ENCODE assay signal across 1 cellular context in genomic region chr9:129863059-129863690, GRCh38.
A peak's percentile ranks its signal among the peaks of the same experiment; 100 is the strongest.
TF ChIP-seq lines count a peak whose summit lies in the region.

No MANE protein-coding gene starts in this region.

TF ChIP-seq in K562, 482 proteins besides CTCF, POLR2A, EP300 and RAD21 (continued from another document and continues in another):
- TF ChIP-seq, protein P1, sequence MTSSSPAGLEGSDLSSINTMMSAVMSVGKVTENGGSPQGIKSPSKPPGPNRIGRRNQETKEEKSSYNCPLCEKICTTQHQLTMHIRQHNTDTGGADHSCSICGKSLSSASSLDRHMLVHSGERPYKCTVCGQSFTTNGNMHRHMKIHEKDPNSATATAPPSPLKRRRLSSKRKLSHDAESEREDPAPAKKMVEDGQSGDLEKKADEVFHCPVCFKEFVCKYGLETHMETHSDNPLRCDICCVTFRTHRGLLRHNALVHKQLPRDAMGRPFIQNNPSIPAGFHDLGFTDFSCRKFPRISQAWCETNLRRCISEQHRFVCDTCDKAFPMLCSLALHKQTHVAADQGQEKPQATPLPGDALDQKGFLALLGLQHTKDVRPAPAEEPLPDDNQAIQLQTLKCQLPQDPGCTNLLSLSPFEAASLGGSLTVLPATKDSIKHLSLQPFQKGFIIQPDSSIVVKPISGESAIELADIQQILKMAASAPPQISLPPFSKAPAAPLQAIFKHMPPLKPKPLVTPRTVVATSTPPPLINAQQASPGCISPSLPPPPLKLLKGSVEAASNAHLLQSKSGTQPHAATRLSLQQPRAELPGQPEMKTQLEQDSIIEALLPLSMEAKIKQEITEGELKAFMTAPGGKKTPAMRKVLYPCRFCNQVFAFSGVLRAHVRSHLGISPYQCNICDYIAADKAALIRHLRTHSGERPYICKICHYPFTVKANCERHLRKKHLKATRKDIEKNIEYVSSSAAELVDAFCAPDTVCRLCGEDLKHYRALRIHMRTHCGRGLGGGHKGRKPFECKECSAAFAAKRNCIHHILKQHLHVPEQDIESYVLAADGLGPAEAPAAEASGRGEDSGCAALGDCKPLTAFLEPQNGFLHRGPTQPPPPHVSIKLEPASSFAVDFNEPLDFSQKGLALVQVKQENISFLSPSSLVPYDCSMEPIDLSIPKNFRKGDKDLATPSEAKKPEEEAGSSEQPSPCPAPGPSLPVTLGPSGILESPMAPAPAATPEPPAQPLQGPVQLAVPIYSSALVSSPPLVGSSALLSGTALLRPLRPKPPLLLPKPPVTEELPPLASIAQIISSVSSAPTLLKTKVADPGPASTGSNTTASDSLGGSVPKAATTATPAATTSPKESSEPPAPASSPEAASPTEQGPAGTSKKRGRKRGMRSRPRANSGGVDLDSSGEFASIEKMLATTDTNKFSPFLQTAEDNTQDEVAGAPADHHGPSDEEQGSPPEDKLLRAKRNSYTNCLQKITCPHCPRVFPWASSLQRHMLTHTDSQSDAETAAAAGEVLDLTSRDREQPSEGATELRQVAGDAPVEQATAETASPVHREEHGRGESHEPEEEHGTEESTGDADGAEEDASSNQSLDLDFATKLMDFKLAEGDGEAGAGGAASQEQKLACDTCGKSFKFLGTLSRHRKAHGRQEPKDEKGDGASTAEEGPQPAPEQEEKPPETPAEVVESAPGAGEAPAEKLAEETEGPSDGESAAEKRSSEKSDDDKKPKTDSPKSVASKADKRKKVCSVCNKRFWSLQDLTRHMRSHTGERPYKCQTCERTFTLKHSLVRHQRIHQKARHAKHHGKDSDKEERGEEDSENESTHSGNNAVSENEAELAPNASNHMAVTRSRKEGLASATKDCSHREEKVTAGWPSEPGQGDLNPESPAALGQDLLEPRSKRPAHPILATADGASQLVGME (CRISPR knock-in tag; IDR thresholded peaks at IDR 0.05) = peak; percentile 92
- TF ChIP-seq, protein P2, sequence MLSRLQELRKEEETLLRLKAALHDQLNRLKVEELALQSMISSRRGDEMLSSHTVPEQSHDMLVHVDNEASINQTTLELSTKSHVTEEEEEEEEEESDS (CRISPR knock-in tag; IDR thresholded peaks at IDR 0.05) = no peak
- no peak for TF ChIP-seq TCF7L2 (IDR thresholded peaks at IDR 0.05; ENCODE audit: low read depth, low read length)
- TF ChIP-seq ZNF766 (CRISPR knock-in tag; conservative IDR thresholded peaks at IDR 0.05) = peak; percentile 97
- TF ChIP-seq ZNF165 (CRISPR knock-in tag; IDR thresholded peaks at IDR 0.05; ENCODE audit: borderline replicate concordance) = peak; percentile 74; the same call in 1 of the 2 replicates
- TF ChIP-seq ZNF41 (CRISPR knock-in tag; conservative IDR thresholded peaks at IDR 0.05) = peak; percentile 88
- TF ChIP-seq GABPB2 (CRISPR knock-in tag; conservative IDR thresholded peaks at IDR 0.05) = peak; percentile 10; the same call in 1 of the 2 replicates
- peak; percentile 99 for TF ChIP-seq NEUROD1 (IDR thresholded peaks at IDR 0.05; ENCODE audit: borderline replicate concordance, low read depth, low read length, partially characterized antibody)
- peak in 1 of 2 experiments; percentile 83; a peak in 1 of 4 replicates for TF ChIP-seq KDM4B (IDR thresholded peaks at IDR 0.05; ENCODE audit: borderline replicate concordance in 2 of 2, low read depth in 1 of 2)
- TF ChIP-seq ELF2 (CRISPR knock-in tag; IDR thresholded peaks at IDR 0.05) = peak; percentile 69
- no peak for TF ChIP-seq THRAP3 (IDR thresholded peaks at IDR 0.05; ENCODE audit: borderline replicate concordance)
- TF ChIP-seq NUFIP1 (IDR thresholded peaks at IDR 0.05; ENCODE audit: partially characterized antibody) = no peak
- TF ChIP-seq ARNT (IDR thresholded peaks at IDR 0.05) = no peak
- peak; percentile 89 for TF ChIP-seq CREB1 (IDR thresholded peaks at IDR 0.05)
- peak; percentile 72; the same call in 1 of the 2 replicates for TF ChIP-seq CREB1 (CRISPR knock-in tag; IDR thresholded peaks at IDR 0.05)
- TF ChIP-seq POU5F1 (IDR thresholded peaks at IDR 0.05; ENCODE audit: borderline replicate concordance, low read depth, low read length, partially characterized antibody) = peak; percentile 21
- peak; percentile 98 for TF ChIP-seq BCOR (IDR thresholded peaks at IDR 0.05)
- peak; percentile 46; the same call in 1 of the 2 replicates for TF ChIP-seq POLR2AphosphoS2 (IDR thresholded peaks at IDR 0.05; ENCODE audit: low read length)
- TF ChIP-seq HINFP (tag; conservative IDR thresholded peaks at IDR 0.05; ENCODE audit: low read depth) = 0 out of 2 replicates have a peak, but pooled peaks have one; percentile 9
- TF ChIP-seq TFAM (CRISPR knock-in tag; conservative IDR thresholded peaks at IDR 0.05) = no peak
- TF ChIP-seq MAFF (IDR thresholded peaks at IDR 0.05; ENCODE audit: low read length) = peak; percentile 69
- no peak for TF ChIP-seq HMG20B (CRISPR knock-in tag; IDR thresholded peaks at IDR 0.05)
- TF ChIP-seq CCNT2 (IDR thresholded peaks at IDR 0.05; ENCODE audit: borderline replicate concordance, extremely low read depth, insufficient read length, low read depth, low read length) = peak; percentile 99
- peak; percentile 99 for TF ChIP-seq LCOR (CRISPR knock-in tag; IDR thresholded peaks at IDR 0.05)
- TF ChIP-seq NFXL1 (CRISPR knock-in tag; IDR thresholded peaks at IDR 0.05) = peak; percentile 75
- TF ChIP-seq ZNF586 (CRISPR knock-in tag; conservative IDR thresholded peaks at IDR 0.05) = no peak
- peak; percentile 65; the same call in 1 of the 2 replicates for TF ChIP-seq THAP12 (CRISPR knock-in tag; IDR thresholded peaks at IDR 0.05)
- TF ChIP-seq POLR2H (tag; IDR thresholded peaks at IDR 0.05; ENCODE audit: low read depth) = no peak
- peak; percentile 36 for TF ChIP-seq RBM22 (IDR thresholded peaks at IDR 0.05; ENCODE audit: low read depth, low read length, poor library complexity, severe bottlenecking)
- peak in 1 of 2 experiments; percentile 98; a peak in 2 of 4 replicates for TF ChIP-seq HDAC1 (IDR thresholded peaks at IDR 0.05)
- TF ChIP-seq GTF2F1 (IDR thresholded peaks at IDR 0.05; ENCODE audit: low read depth, low read length) = peak; percentile 20; the same call in 1 of the 2 replicates
- no peak for TF ChIP-seq ZNF445 (CRISPR knock-in tag; IDR thresholded peaks at IDR 0.05; ENCODE audit: low read depth)
- TF ChIP-seq CBFA2T3 (IDR thresholded peaks at IDR 0.05) = no peak
- TF ChIP-seq CEBPB (tag; IDR thresholded peaks at IDR 0.05) = peak; percentile 98
- TF ChIP-seq RFX5 (IDR thresholded peaks at IDR 0.05; ENCODE audit: low read depth, low read length) = no peak
- peak; percentile 78; the same call in 1 of the 2 replicates for TF ChIP-seq HMGXB4 (CRISPR knock-in tag; IDR thresholded peaks at IDR 0.05)
- peak; percentile 98 for TF ChIP-seq ZNF175 (CRISPR knock-in tag; IDR thresholded peaks at IDR 0.05; ENCODE audit: low read depth)
- TF ChIP-seq CBFB (CRISPR knock-in tag; IDR thresholded peaks at IDR 0.05) = peak; percentile 97; the same call in 1 of the 2 replicates
- TF ChIP-seq MEIS2 (IDR thresholded peaks at IDR 0.05; ENCODE audit: partially characterized antibody) = no peak
- peak; percentile 91; the same call in 1 of the 2 replicates for TF ChIP-seq KAT7 (CRISPR knock-in tag; IDR thresholded peaks at IDR 0.05; ENCODE audit: borderline replicate concordance)
- TF ChIP-seq TRIM24 (IDR thresholded peaks at IDR 0.05) = peak; percentile 99
- no peak for TF ChIP-seq ZNF551 (CRISPR knock-in tag; IDR thresholded peaks at IDR 0.05)
- peak; percentile 92 for TF ChIP-seq SMAD1 (IDR thresholded peaks at IDR 0.05; ENCODE audit: low read depth, low read length, partially characterized antibody)
- TF ChIP-seq, protein P3, sequence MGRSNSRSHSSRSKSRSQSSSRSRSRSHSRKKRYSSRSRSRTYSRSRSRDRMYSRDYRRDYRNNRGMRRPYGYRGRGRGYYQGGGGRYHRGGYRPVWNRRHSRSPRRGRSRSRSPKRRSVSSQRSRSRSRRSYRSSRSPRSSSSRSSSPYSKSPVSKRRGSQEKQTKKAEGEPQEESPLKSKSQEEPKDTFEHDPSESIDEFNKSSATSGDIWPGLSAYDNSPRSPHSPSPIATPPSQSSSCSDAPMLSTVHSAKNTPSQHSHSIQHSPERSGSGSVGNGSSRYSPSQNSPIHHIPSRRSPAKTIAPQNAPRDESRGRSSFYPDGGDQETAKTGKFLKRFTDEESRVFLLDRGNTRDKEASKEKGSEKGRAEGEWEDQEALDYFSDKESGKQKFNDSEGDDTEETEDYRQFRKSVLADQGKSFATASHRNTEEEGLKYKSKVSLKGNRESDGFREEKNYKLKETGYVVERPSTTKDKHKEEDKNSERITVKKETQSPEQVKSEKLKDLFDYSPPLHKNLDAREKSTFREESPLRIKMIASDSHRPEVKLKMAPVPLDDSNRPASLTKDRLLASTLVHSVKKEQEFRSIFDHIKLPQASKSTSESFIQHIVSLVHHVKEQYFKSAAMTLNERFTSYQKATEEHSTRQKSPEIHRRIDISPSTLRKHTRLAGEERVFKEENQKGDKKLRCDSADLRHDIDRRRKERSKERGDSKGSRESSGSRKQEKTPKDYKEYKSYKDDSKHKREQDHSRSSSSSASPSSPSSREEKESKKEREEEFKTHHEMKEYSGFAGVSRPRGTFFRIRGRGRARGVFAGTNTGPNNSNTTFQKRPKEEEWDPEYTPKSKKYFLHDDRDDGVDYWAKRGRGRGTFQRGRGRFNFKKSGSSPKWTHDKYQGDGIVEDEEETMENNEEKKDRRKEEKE (IDR thresholded peaks at IDR 0.05; ENCODE audit: borderline replicate concordance in 1 of 2, control insufficient read depth in 1 of 2, low read depth in 2 of 2, low read length in 1 of 2) = peak in 1 of 2 experiments; percentile 93; a peak in 2 of 4 replicates
- TF ChIP-seq MAFG (tag; conservative IDR thresholded peaks at IDR 0.05) = peak; percentile 94
- TF ChIP-seq ZFP91 (CRISPR knock-in tag; IDR thresholded peaks at IDR 0.05) = no peak
- peak; percentile 93 for TF ChIP-seq ZNF197 (CRISPR knock-in tag; IDR thresholded peaks at IDR 0.05; ENCODE audit: low read depth)
- TF ChIP-seq, protein P4, sequence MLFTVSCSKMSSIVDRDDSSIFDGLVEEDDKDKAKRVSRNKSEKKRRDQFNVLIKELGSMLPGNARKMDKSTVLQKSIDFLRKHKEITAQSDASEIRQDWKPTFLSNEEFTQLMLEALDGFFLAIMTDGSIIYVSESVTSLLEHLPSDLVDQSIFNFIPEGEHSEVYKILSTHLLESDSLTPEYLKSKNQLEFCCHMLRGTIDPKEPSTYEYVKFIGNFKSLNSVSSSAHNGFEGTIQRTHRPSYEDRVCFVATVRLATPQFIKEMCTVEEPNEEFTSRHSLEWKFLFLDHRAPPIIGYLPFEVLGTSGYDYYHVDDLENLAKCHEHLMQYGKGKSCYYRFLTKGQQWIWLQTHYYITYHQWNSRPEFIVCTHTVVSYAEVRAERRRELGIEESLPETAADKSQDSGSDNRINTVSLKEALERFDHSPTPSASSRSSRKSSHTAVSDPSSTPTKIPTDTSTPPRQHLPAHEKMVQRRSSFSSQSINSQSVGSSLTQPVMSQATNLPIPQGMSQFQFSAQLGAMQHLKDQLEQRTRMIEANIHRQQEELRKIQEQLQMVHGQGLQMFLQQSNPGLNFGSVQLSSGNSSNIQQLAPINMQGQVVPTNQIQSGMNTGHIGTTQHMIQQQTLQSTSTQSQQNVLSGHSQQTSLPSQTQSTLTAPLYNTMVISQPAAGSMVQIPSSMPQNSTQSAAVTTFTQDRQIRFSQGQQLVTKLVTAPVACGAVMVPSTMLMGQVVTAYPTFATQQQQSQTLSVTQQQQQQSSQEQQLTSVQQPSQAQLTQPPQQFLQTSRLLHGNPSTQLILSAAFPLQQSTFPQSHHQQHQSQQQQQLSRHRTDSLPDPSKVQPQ (CRISPR knock-in tag; IDR thresholded peaks at IDR 0.05; ENCODE audit: borderline replicate concordance) = 0 out of 2 replicates have a peak, but pooled peaks have one; percentile 73
- peak; percentile 98 for TF ChIP-seq FOXP1 (CRISPR knock-in tag; IDR thresholded peaks at IDR 0.05)
